In the genomic region with DNA sequence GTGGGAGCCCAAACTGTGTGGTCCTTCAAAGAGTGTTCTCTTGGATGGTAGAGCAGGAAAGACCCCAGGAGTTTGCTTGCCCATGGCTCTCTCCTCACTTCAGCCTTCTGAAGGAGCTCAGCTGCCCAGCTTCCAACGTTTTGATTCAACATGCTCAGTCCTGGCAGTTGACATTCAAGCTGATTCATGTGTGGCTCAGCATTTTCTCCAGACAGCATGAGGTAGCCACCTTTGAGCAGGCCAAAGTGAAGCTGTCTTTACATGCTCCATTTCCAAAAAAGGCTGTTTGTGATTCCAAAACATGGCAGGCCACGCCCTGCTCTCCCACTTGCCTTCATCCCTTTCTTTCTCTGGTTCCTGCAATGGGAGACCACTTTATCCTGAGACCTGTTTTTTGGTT, we compare ENCODE assay signal across 25 cellular contexts.
"Had no signal": no experiment of that assay in that cellular context is flagged by ENCODE, and none has a peak within 500 bp of the region (broad histone marks: within the 10 kb centered on the region; RNA-seq: fewer than 3 reads in every experiment).

No MANE protein-coding gene starts in this region.

- H3K36me3 ChIP-seq: colonic mucosa, neural progenitor cell, prostate gland, right atrium auricular region, tibial artery had no signal

- H3K4me1 Mint-ChIP-seq: activated B cell treated with CpG ODN at 0.5 μM for 24 hours; activated CD4-positive, alpha-beta memory T cell treated with anti-CD3 and anti-CD28 coated beads, Interleukin-2, amount 10 ng/mL, durations not matched to agents 7 days and 5 days; activated naive CD8-positive, alpha-beta T cell treated with anti-CD3 and anti-CD28 coated beads for 36 hours; activated T-helper 17 cell treated with anti-CD3 and anti-CD28 coated beads, Interleukin-2, amount 50 U/mL, for 72 hours; brain; central memory CD8-positive, alpha-beta T cell; memory B cell; naive thymus-derived CD4-positive, alpha-beta T cell had no signal

- ATAC-seq: activated T-helper 17 cell treated with anti-CD3 and anti-CD28 coated beads, Interleukin-2, amount 50 U/mL, for 72 hours; left ventricle myocardium superior; mucosa of descending colon; naive thymus-derived CD4-positive, alpha-beta T cell had no signal

- H3K36me3 Mint-ChIP-seq: activated naive CD8-positive, alpha-beta T cell treated with anti-CD3 and anti-CD28 coated beads for 36 hours; brain; memory B cell; naive thymus-derived CD4-positive, alpha-beta T cell; neural progenitor cell had no signal

- H3K4me1 ChIP-seq: colonic mucosa, neural progenitor cell, prostate gland, right atrium auricular region had no signal

- H3K9me3 ChIP-seq: colonic mucosa, mucosa of descending colon, prostate gland, right atrium auricular region, tibial artery had no signal

- H3K9me3 Mint-ChIP-seq: activated B cell treated with CpG ODN at 0.5 μM for 24 hours; activated CD4-positive, alpha-beta memory T cell treated with anti-CD3 and anti-CD28 coated beads, Interleukin-2, amount 10 ng/mL, durations not matched to agents 7 days and 5 days; activated naive CD8-positive, alpha-beta T cell treated with anti-CD3 and anti-CD28 coated beads for 36 hours; brain; central memory CD8-positive, alpha-beta T cell; memory B cell; neural progenitor cell; T-helper 2 cell treated with Interferon-gamma antibody and Interleukin-4, amounts not matched to agents 5 μg/mL and 100 μg/mL, for 36 hours had no signal

- H3K27me3 Mint-ChIP-seq: activated B cell treated with CpG ODN at 0.5 μM for 24 hours; activated naive CD8-positive, alpha-beta T cell treated with anti-CD3 and anti-CD28 coated beads for 36 hours; brain had no signal

- H3K27ac ChIP-seq: colonic mucosa, neural progenitor cell, prostate gland, right atrium auricular region, tibial artery had no signal

- DNase-seq: activated B cell treated with CpG ODN at 0.5 μM for 24 hours; activated CD4-positive, alpha-beta memory T cell treated with anti-CD3 and anti-CD28 coated beads, Interleukin-2, amount 10 ng/mL, durations not matched to agents 7 days and 5 days; activated CD4-positive, alpha-beta T cell treated with anti-CD3 and anti-CD28 coated beads for 4 hours; activated naive CD4-positive, alpha-beta T cell; activated naive CD8-positive, alpha-beta T cell treated with anti-CD3 and anti-CD28 coated beads for 36 hours; activated T-cell treated with anti-CD3 and anti-CD28 coated beads, Interleukin-2, amount 50 U/mL, for 1 hour; amniotic stem cell; colonic mucosa; glutamatergic neuron; kidney glomerular epithelial cell; left ventricle myocardium superior; mucosa of descending colon; naive thymus-derived CD4-positive, alpha-beta T cell; stimulated activated CD4-positive, alpha-beta T cell treated with anti-CD3 and anti-CD28 coated beads, Interleukin-12 subunit alpha, Interleukin-12 subunit beta, amount 100 ng/mL, for 4 hours; stimulated activated CD4-positive, alpha-beta T cell treated with anti-CD3 and anti-CD28 coated beads, Interleukin-2, amount 100 ng/mL, for 24 hours; stimulated activated naive CD4-positive, alpha-beta T cell treated with Interleukin-2 at 50 U/mL for 16 hours; tibial artery had no signal

- H3K9ac ChIP-seq: neural progenitor cell had no signal

- H3K4me2 ChIP-seq: neural progenitor cell had no signal

- H3K4me3 Mint-ChIP-seq: activated B cell treated with CpG ODN at 0.5 μM for 24 hours; activated CD4-positive, alpha-beta memory T cell treated with anti-CD3 and anti-CD28 coated beads, Interleukin-2, amount 10 ng/mL, durations not matched to agents 7 days and 5 days; activated naive CD8-positive, alpha-beta T cell treated with anti-CD3 and anti-CD28 coated beads for 36 hours; activated T-helper 17 cell treated with anti-CD3 and anti-CD28 coated beads, Interleukin-2, amount 50 U/mL, for 72 hours; brain; central memory CD8-positive, alpha-beta T cell; memory B cell; naive thymus-derived CD4-positive, alpha-beta T cell; neural progenitor cell; T-helper 2 cell treated with Interferon-gamma antibody and Interleukin-4, amounts not matched to agents 5 μg/mL and 100 μg/mL, for 36 hours had no signal

- H3K4me3 ChIP-seq: colonic mucosa, mucosa of descending colon, neural progenitor cell, prostate gland, right atrium auricular region, tibial artery had no signal

- H2AFZ ChIP-seq: neural progenitor cell had no signal

- H3K27ac Mint-ChIP-seq: activated B cell treated with CpG ODN at 0.5 μM for 24 hours; activated CD4-positive, alpha-beta memory T cell treated with anti-CD3 and anti-CD28 coated beads, Interleukin-2, amount 10 ng/mL, durations not matched to agents 7 days and 5 days; activated naive CD8-positive, alpha-beta T cell treated with anti-CD3 and anti-CD28 coated beads for 36 hours; activated T-helper 17 cell treated with anti-CD3 and anti-CD28 coated beads, Interleukin-2, amount 50 U/mL, for 72 hours; brain; memory B cell; naive thymus-derived CD4-positive, alpha-beta T cell; neural progenitor cell; T-helper 2 cell treated with Interferon-gamma antibody and Interleukin-4, amounts not matched to agents 5 μg/mL and 100 μg/mL, for 36 hours had no signal

- H3K27me3 ChIP-seq: colonic mucosa, neural progenitor cell, right atrium auricular region, tibial artery had no signal
